In the genomic region with DNA sequence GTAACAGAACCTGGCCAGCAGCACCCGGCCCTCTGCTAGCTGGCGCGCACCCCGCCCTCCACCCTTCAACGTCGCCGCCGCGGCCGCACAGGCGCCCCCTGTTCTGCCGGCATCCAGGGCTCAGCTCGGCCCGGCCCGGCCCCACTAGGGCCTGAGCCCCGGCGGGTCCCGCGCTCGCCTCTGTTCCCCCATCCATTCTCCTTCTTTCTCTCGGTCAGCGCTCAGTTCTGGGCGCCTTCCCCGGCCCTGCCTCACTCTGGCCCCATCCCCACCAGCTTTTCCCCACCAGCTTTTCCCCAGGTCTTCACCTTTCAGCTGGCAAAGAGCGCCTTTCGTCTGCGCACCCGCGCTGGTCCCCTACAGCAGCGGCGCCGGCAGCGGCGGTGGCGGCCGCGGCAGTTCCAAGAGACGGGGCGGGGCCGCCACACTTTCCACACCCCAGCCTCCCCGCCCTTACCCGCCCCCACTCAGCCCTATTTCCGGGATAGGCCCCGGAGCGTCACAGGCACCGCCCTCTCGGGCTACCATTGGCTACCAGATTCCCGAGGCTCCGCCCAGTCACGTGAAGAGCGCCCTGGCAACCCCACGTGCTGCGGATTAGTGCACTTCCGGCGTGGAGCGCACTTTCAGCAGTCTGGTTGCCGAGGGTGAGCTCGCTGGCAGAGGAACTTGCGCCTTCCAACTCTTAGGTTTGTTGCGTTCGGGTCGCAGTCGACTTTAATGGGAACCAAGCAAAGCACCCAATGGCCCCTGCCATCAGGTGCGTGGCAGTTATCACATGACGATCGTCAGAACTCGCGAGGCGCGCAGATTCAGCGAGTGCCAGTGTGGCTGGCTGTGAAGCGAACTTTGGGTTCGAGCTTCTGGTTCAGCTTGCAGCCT, we compare ENCODE assay signal across 8 cellular contexts. TPM values are rescaled to one million over a fixed set of nuclear protein-coding genes. Genes with fewer than 3 reads are reported as not detected.
DNase-seq lines count a peak whose midpoint lies in the region; ATAC-seq and TF ChIP-seq lines count a peak whose summit lies in the region.

Gene EIF5A2, minus strand, starts transcription at position 403 of the 882 bp plus-strand sequence. CDS start 831 bp downstream, outside the sequence.

- H3K79me2 ChIP-seq in OCI-LY7 (ENCODE audit: insufficient read depth, low read depth, low read length), result peaks cover 26% of the 10 kb centered on the region; the same call in 1 of the 2 replicates

- peak; percentile 13 for TF ChIP-seq CTCF in Calu3 (IDR thresholded peaks at IDR 0.05; ENCODE audit: unreplicated experiment)
- peak; percentile 30; the same call in 1 of the 2 replicates for TF ChIP-seq CTCF in OCI-LY7 (conservative IDR thresholded peaks at IDR 0.05; ENCODE audit: low read length)
- no peak for TF ChIP-seq CTCF in esophagus muscularis mucosa (IDR thresholded peaks at IDR 0.05)

- no peaks in the 10 kb centered on the region for H3K9me2 ChIP-seq in OCI-LY7 (ENCODE audit: insufficient read depth, low read length)

- peak within 1 kb of the TSS; percentile 63 for H3K9ac ChIP-seq in HUES6 (ENCODE audit: low read length)

- H3K27me3 Mint-ChIP-seq in Calu3 (ENCODE audit: unreplicated experiment), result no peaks in the 10 kb centered on the region

- H3K4me3 Mint-ChIP-seq in Calu3 (ENCODE audit: low read depth, unreplicated experiment), result peak within 1 kb of the TSS; percentile 86

- TF ChIP-seq POLR2A in esophagus muscularis mucosa (IDR thresholded peaks at IDR 0.05; ENCODE audit: low read depth), result no peak

- no peaks in the 10 kb centered on the region for H3K36me3 ChIP-seq in HUES6 (ENCODE audit: control insufficient read depth, insufficient read depth, low read length)
- H3K36me3 ChIP-seq in OCI-LY7 (ENCODE audit: insufficient read depth, low read length), result peaks cover 19% of the 10 kb centered on the region
- no peaks in the 10 kb centered on the region for H3K36me3 ChIP-seq in esophagus muscularis mucosa
- H3K36me3 ChIP-seq in muscle layer of duodenum (ENCODE audit: control insufficient read depth in 1 of 2, insufficient read depth in 2 of 2, low read length in 2 of 2), result no peaks in the 10 kb centered on the region

- BruUV-seq in Calu3 (replicated peaks; lab: Mats Ljungman, UMichigan), result TSS peak; percentile 90
- no TSS peak for BruUV-seq in OCI-LY7 (replicated peaks; lab: Mats Ljungman, UMichigan)

- no peaks in the 10 kb centered on the region for H4K20me1 ChIP-seq in OCI-LY7 (ENCODE audit: insufficient read depth, low read length)

- peaks cover 22% of the 10 kb centered on the region for H3K9me3 ChIP-seq in HUES6 (ENCODE audit: control insufficient read depth, insufficient read depth, low read depth, low read length)
- peaks cover 12% of the 10 kb centered on the region for H3K9me3 ChIP-seq in OCI-LY7 (ENCODE audit: low read length)
- peaks cover 0 to 23% (median 3%) of the 10 kb centered on the region in 4 donors for H3K9me3 ChIP-seq in esophagus muscularis mucosa
- peaks cover 4 to 14% of the 10 kb centered on the region in 2 donors for H3K9me3 ChIP-seq in muscle layer of duodenum (ENCODE audit: control insufficient read depth in 1 of 2, low read length in 2 of 2)

- 18% methylated on average over 46 of the region's 73 CpGs for WGBS in esophagus muscularis mucosa

- no peaks in the 10 kb centered on the region for H3K4me1 Mint-ChIP-seq in Calu3 (ENCODE audit: low read depth, unreplicated experiment)

- CTCF ChIA-PET in Calu3 (lab: Charles Lee) (interaction anchor here (1.4 kb wide), 1 partner anchor 11 kb away, joined by 4 read pairs; no protein-coding TSS in a partner anchor), OCI-LY7 (lab: Charles Lee; ENCODE audit: unreplicated experiment) (no interaction called here)

- no peak within 1 kb of the TSS for H3K27ac ChIP-seq in HUES6 (ENCODE audit: low read depth, low read length)
- peak within 1 kb of the TSS; percentile 61 for H3K27ac ChIP-seq in OCI-LY7 (ENCODE audit: low read depth, low read length, poor library complexity, severe bottlenecking)
- peak within 1 kb of the TSS; percentile 74 to 82 (median 79) for H3K27ac ChIP-seq in esophagus muscularis mucosa (replicated peaks in 1 of 4)
- H3K27ac ChIP-seq in muscle layer of duodenum (ENCODE audit: low read length), result peak within 1 kb of the TSS; percentile 10

- H3K4me3 ChIP-seq in HUES6 (ENCODE audit: low read depth, low read length), result peak within 1 kb of the TSS; percentile 81
- H3K4me3 ChIP-seq in OCI-LY7 (ENCODE audit: low read depth, low read length, poor library complexity, severe bottlenecking), result peak within 1 kb of the TSS; percentile 76
- H3K4me3 ChIP-seq in esophagus muscularis mucosa, result peak within 1 kb of the TSS; percentile 72 to 79 (median 77)
- H3K4me3 ChIP-seq in muscle layer of duodenum (ENCODE audit: low read depth in 1 of 2, low read length in 2 of 2), result peak within 1 kb of the TSS; percentile 67 to 82

- TF ChIP-seq EP300 in esophagus muscularis mucosa (IDR thresholded peaks at IDR 0.05), result no peak

- intact Hi-C loops in Calu3 (cut with micrococcal nuclease; ENCODE audit: unreplicated experiment), result loop anchor here (5.0 kb wide), 1 partner anchor 36 kb away; the partner anchor contains the start of gene RPL22L1
- intact Hi-C loops in OCI-LY7 (cut with micrococcal nuclease; ENCODE audit: unreplicated experiment), result loop anchor here (1.0 kb wide), 2 partner anchors 38 to 276 kb away; partner anchors contain the start of gene RPL22L1
- intact Hi-C loops in esophagus muscularis mucosa (cut with DNase I), result loop anchor here (5.0 kb wide), 1 partner anchor 36 kb away; the partner anchor contains the start of gene RPL22L1

- peak within 1 kb of the TSS; percentile 89 for H3K4me2 ChIP-seq in OCI-LY7 (ENCODE audit: low read length)

- peak; percentile 94 for DNase-seq in Calu3
- peak; percentile 98 for DNase-seq in OCI-LY7 (ENCODE audit: low spot score)
- DNase-seq in activated T-cell treated with anti-CD3 and anti-CD28 coated beads for 48 hours (ENCODE audit: low read depth), result peak; percentile 95
- peak; percentile 99 for DNase-seq in esophagus muscularis mucosa (ENCODE audit: extremely low spot score)
- peak; percentile 89 to 91 for DNase-seq in stimulated activated CD8-positive, alpha-beta memory T cell treated with anti-CD3 and anti-CD28 coated beads, Interleukin-7, amount 100 ng/mL, for 1 hour (ENCODE audit: low read depth in 2 of 2)

- ATAC-seq in GM21515 (IDR thresholded peaks at IDR 0.05; ENCODE audit: unreplicated experiment), result peak; percentile 89

- H2AFZ ChIP-seq in OCI-LY7 (ENCODE audit: low read length), result peak within 1 kb of the TSS; percentile 92

- peaks cover 24% of the 10 kb centered on the region for H3K36me3 Mint-ChIP-seq in Calu3 (ENCODE audit: insufficient read depth, unreplicated experiment)

- peaks cover 26% of the 10 kb centered on the region for H3K27me3 ChIP-seq in HUES6 (ENCODE audit: control insufficient read depth, insufficient read depth, low read length)
- H3K27me3 ChIP-seq in esophagus muscularis mucosa, result peaks cover 0 to 5% (median 0%) of the 10 kb centered on the region in 4 donors
- H3K27me3 ChIP-seq in muscle layer of duodenum (ENCODE audit: low read depth, low read length), result no peaks in the 10 kb centered on the region

- H3K9me3 Mint-ChIP-seq in Calu3 (ENCODE audit: low read depth, unreplicated experiment), result peaks cover 2% of the 10 kb centered on the region

- H3K4me1 ChIP-seq in HUES6 (ENCODE audit: control insufficient read depth, insufficient read depth, low read length), result peaks cover 7% of the 10 kb centered on the region
- H3K4me1 ChIP-seq in OCI-LY7 (ENCODE audit: insufficient read depth, low read length, poor library complexity, severe bottlenecking), result peaks cover 25% of the 10 kb centered on the region
- peaks cover 6 to 22% (median 18%) of the 10 kb centered on the region in 4 donors for H3K4me1 ChIP-seq in esophagus muscularis mucosa
- peaks cover 0 to 8% of the 10 kb centered on the region in 2 donors for H3K4me1 ChIP-seq in muscle layer of duodenum (ENCODE audit: control insufficient read depth in 1 of 2, insufficient read depth in 2 of 2, low read length in 2 of 2)

- POLR2A ChIA-PET in OCI-LY7 (lab: Charles Lee), result interaction anchor here (1.0 to 1.9 kb wide), 3 partner anchors 13 to 40 kb away, joined by 3 to 17 read pairs (median 12); partner anchors contain the start of gene RPL22L1

- H3K27ac Mint-ChIP-seq in Calu3 (ENCODE audit: unreplicated experiment), result peak within 1 kb of the TSS; percentile 69

RNA-seq across cellular contexts. Expression of gene EIF5A2, which starts in this region (rescaled TPM):
- total RNA-seq in Calu3 (2022) (9.4 and 10.4 TPM in 2 replicates), OCI-LY7 (2022) (21.9 and 22.9 TPM in 2 replicates), esophagus muscularis mucosa (10 to 100 TPM in 1 of 4 donors, 1 to 10 TPM in 3; 7.8 to 10.4 (median 7.9) TPM)
- total RNA-seq in OCI-LY7 (2014; rRNA removed; shearing (Covaris generic)), result 3.1 and 9.8 TPM in 2 replicates

Comparison
In these comparisons a context has a peak if more than half of its experiments do, and no peak if none do; other contexts are left out.
1. CTCF ChIP-seq: peak in Calu3 (single experiment) and OCI-LY7 (single experiment); none in esophagus muscularis mucosa (0 of 3).
2. Peak in every context shown above with its lines, with median percentiles within 50 percentile points of each other: DNase-seq and H3K4me3 ChIP-seq.